In the genomic region with DNA sequence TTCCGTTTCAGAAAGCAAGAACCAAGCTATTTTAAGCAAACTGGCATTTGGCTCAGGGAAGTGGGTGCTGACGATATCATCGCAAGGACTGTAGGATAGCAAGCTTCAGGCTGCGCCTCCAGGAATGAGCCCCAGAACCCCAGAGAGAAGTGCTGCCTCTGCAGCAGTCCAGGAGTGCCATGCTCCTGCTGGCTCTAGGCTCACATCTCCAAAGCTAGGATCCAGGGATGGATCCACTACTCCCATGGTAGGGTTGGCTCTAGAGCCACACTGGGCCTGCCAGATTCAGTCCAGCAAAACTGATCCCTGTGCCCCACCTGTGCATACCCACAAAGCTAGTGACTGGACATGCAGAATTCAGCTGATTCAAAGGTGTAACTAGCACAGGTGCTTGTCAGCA, we compare ENCODE assay signal across 30 cellular contexts.
"Had no signal": no experiment of that assay in that cellular context is flagged by ENCODE, and none has a peak within 500 bp of the region (broad histone marks: within the 10 kb centered on the region; RNA-seq: fewer than 3 reads in every experiment).

No MANE protein-coding gene starts in this region.

- H3K4me1 ChIP-seq: body of pancreas, breast epithelium, SJCRH30 had no signal

- ATAC-seq: activated CD8-positive, alpha-beta T cell treated with anti-CD3 and anti-CD28 coated beads for 36 hours; activated T-cell treated with anti-CD3 and anti-CD28 coated beads, Interleukin-2, amount 50 U/mL, for 72 hours; body of pancreas had no signal

- H3K9me3 ChIP-seq: body of pancreas, breast epithelium, SJCRH30 had no signal

- H3K9me3 Mint-ChIP-seq: activated CD4-positive, alpha-beta T cell treated with anti-CD3 and anti-CD28 coated beads, Interleukin-2, amount 10 ng/mL, durations not matched to agents 24 days and 14 days; activated CD8-positive, alpha-beta T cell treated with anti-CD3 and anti-CD28 coated beads for 36 hours; activated naive CD4-positive, alpha-beta T cell treated with anti-CD3 and anti-CD28 coated beads, Interleukin-2, amount 50 U/mL, for 24 hours; activated naive CD8-positive, alpha-beta T cell treated with anti-CD3 and anti-CD28 coated beads, Interleukin-2, amount 10 ng/mL, durations not matched to agents 7 days and 5 days; activated T-helper 2 cell treated with anti-CD3 and anti-CD28 coated beads, Interferon-gamma antibody, Interleukin-2, Interleukin-4, amounts not matched to agents 10 μg/mL and 5 μg/mL and 100 μg/mL, durations not matched to agents 14 hours and 24 hours and 36 hours had no signal

- H3K27me3 ChIP-seq: body of pancreas, breast epithelium had no signal

- H3K36me3 Mint-ChIP-seq: activated naive CD4-positive, alpha-beta T cell treated with anti-CD3 and anti-CD28 coated beads, Interleukin-2, amount 50 U/mL, for 24 hours; activated naive CD8-positive, alpha-beta T cell treated with anti-CD3 and anti-CD28 coated beads, Interleukin-2, amount 10 ng/mL, durations not matched to agents 7 days and 5 days had no signal

- H3K4me1 Mint-ChIP-seq: activated CD4-positive, alpha-beta T cell treated with anti-CD3 and anti-CD28 coated beads, Interleukin-2, amount 10 ng/mL, durations not matched to agents 24 days and 14 days; activated naive CD4-positive, alpha-beta T cell treated with anti-CD3 and anti-CD28 coated beads, Interleukin-2, amount 50 U/mL, for 24 hours; activated naive CD8-positive, alpha-beta T cell treated with anti-CD3 and anti-CD28 coated beads, Interleukin-2, amount 10 ng/mL, durations not matched to agents 7 days and 5 days had no signal

- H3K27me3 Mint-ChIP-seq: activated CD4-positive, alpha-beta T cell treated with anti-CD3 and anti-CD28 coated beads, Interleukin-2, amount 10 ng/mL, durations not matched to agents 24 days and 14 days had no signal

- H3K4me2 ChIP-seq: KMS-11 had no signal

- H3K4me3 ChIP-seq: body of pancreas, breast epithelium, SJCRH30, SK-N-MC had no signal

- DNase-seq: activated CD4-positive, alpha-beta T cell treated with anti-CD3 and anti-CD28 coated beads for 1 hour; activated CD4-positive, alpha-beta T cell treated with anti-CD3 and anti-CD28 coated beads, Interleukin-2, amount 10 ng/mL, durations not matched to agents 24 days and 14 days; activated CD4-positive, alpha-beta T cell treated with anti-CD3 and anti-CD28 coated beads, Interleukin-2, amount 50 U/mL, for 4 hours; activated CD4-positive, CD25-positive, alpha-beta regulatory T cell; activated CD8-positive, alpha-beta T cell treated with anti-CD3 and anti-CD28 coated beads for 36 hours; activated gamma-delta T cell; activated naive CD4-positive, alpha-beta T cell treated with Interleukin-2 at 50 U/mL for 16 hours; activated naive CD8-positive, alpha-beta T cell treated with anti-CD3 and anti-CD28 coated beads, Interleukin-2, amount 10 ng/mL, durations not matched to agents 7 days and 5 days; activated T-cell treated with anti-CD3 and anti-CD28 coated beads, Interleukin-2, amount 50 U/mL, for 1 hour; activated T-cell treated with anti-CD3 and anti-CD28 coated beads, Interleukin-2, amount 50 U/mL, for 72 hours; body of pancreas; MM.1S; NCI-H1092 treated with DMSO at 0.1 percent for 48 hours; NCI-H1417; NCI-H187 treated with DMSO at 0.1 percent for 48 hours; NCI-H2081 treated with DMSO at 0.1 percent for 48 hours; NCI-H510A; NCI-H526; NCI-H748 treated with DMSO at 0.1 percent for 48 hours; NK-92 treated with Interleukin-12 subunit alpha and Interleukin-12 subunit beta, amount 100 ng/mL, for 24 hours; OCI-M1; SHP77; SJCRH30; T1000; WERI-Rb-1 had no signal

- H3K36me3 ChIP-seq: breast epithelium, SJCRH30, WERI-Rb-1 had no signal

- H3K27ac ChIP-seq: body of pancreas, breast epithelium, KMS-11, SJCRH30, SK-N-MC, WERI-Rb-1 had no signal

- H3K9ac ChIP-seq: KMS-11 had no signal

- H3K27ac Mint-ChIP-seq: activated CD4-positive, alpha-beta T cell treated with anti-CD3 and anti-CD28 coated beads, Interleukin-2, amount 10 ng/mL, durations not matched to agents 24 days and 14 days; activated CD8-positive, alpha-beta T cell treated with anti-CD3 and anti-CD28 coated beads for 36 hours; activated naive CD4-positive, alpha-beta T cell treated with anti-CD3 and anti-CD28 coated beads, Interleukin-2, amount 50 U/mL, for 24 hours; activated naive CD8-positive, alpha-beta T cell treated with anti-CD3 and anti-CD28 coated beads, Interleukin-2, amount 10 ng/mL, durations not matched to agents 7 days and 5 days; activated T-cell treated with anti-CD3 and anti-CD28 coated beads, Interleukin-2, amount 50 U/mL, for 72 hours; activated T-helper 2 cell treated with anti-CD3 and anti-CD28 coated beads, Interferon-gamma antibody, Interleukin-2, Interleukin-4, amounts not matched to agents 10 μg/mL and 5 μg/mL and 100 μg/mL, durations not matched to agents 14 hours and 24 hours and 36 hours had no signal

- H3K4me3 Mint-ChIP-seq: activated CD4-positive, alpha-beta T cell treated with anti-CD3 and anti-CD28 coated beads, Interleukin-2, amount 10 ng/mL, durations not matched to agents 24 days and 14 days; activated CD8-positive, alpha-beta T cell treated with anti-CD3 and anti-CD28 coated beads for 36 hours; activated naive CD4-positive, alpha-beta T cell treated with anti-CD3 and anti-CD28 coated beads, Interleukin-2, amount 50 U/mL, for 24 hours; activated naive CD8-positive, alpha-beta T cell treated with anti-CD3 and anti-CD28 coated beads, Interleukin-2, amount 10 ng/mL, durations not matched to agents 7 days and 5 days; activated T-cell treated with anti-CD3 and anti-CD28 coated beads, Interleukin-2, amount 50 U/mL, for 72 hours had no signal
